In the genomic region with DNA sequence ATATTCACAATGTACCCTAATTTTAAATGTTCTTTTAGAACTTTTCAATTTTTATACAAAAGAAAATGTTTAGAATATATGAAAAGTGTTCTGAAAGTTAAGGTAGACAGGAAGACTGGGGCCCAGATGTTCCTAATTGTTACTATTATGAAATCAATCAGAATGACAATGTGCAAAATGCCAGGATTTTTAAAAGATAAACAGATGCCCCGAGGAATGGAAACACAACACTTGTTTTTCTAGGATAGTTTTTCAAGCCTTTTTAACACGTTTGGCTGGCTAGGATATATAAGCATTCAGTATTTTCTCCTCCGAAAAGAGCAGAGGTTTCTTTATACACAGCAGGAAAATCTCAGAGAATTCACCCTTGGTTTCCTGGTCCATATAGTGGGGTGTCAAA, we compare ENCODE assay signal across 16 cellular contexts.
"Had no signal": no experiment of that assay in that cellular context is flagged by ENCODE, and none has a peak within 500 bp of the region (broad histone marks: within the 10 kb centered on the region; RNA-seq: fewer than 3 reads in every experiment).

No MANE protein-coding gene starts in this region.

- H3K27ac ChIP-seq: heart left ventricle, right atrium auricular region, skin epidermis, tibial artery, VCaP had no signal

- H3K27ac Mint-ChIP-seq: activated CD4-positive, alpha-beta T cell treated with anti-CD3 and anti-CD28 coated beads, Interleukin-2, amount 10 ng/mL, durations not matched to agents 7 days and 5 days; activated T-helper 2 cell treated with anti-CD3 and anti-CD28 coated beads, Interferon-gamma antibody, Interleukin-2, Interleukin-4, amounts not matched to agents 10 μg/mL and 5 μg/mL and 100 μg/mL, durations not matched to agents 14 hours and 24 hours and 36 hours; dendritic cell treated with granulocyte-macrophage colony-stimulating factor and Interleukin-4, amounts not matched to agents 40 ng/mL and 50 ng/mL, for 4 days had no signal

- H3K27me3 ChIP-seq: heart left ventricle, right atrium auricular region, tibial artery had no signal

- H3K4me3 Mint-ChIP-seq: activated CD4-positive, alpha-beta T cell treated with anti-CD3 and anti-CD28 coated beads, Interleukin-2, amount 10 ng/mL, durations not matched to agents 7 days and 5 days; dendritic cell treated with granulocyte-macrophage colony-stimulating factor and Interleukin-4, amounts not matched to agents 40 ng/mL and 50 ng/mL, for 4 days; stimulated activated effector memory CD8-positive, alpha-beta T cell treated with anti-CD3 and anti-CD28 coated beads, Interleukin-12 subunit alpha, Interleukin-12 subunit beta, amount 100 ng/mL, for 72 hours had no signal

- DNase-seq: activated CD4-positive, alpha-beta T cell treated with anti-CD3 and anti-CD28 coated beads, Interleukin-2, amount 10 ng/mL, durations not matched to agents 7 days and 5 days; activated CD8-positive, alpha-beta memory T cell treated with anti-CD3 and anti-CD28 coated beads for 24 hours; activated naive CD4-positive, alpha-beta T cell treated with anti-CD3 and anti-CD28 coated beads, Interleukin-2, amount 50 U/mL, for 16 hours; activated T-cell treated with anti-CD3 and anti-CD28 coated beads for 4 hours; foreskin melanocyte; heart left ventricle; kidney glomerular epithelial cell; posterior cingulate gyrus; T-helper 9 cell; tibial artery had no signal

- H3K9me3 ChIP-seq: heart left ventricle, right atrium auricular region, tibial artery had no signal

- H3K4me3 ChIP-seq: heart left ventricle, right atrium auricular region, skin epidermis, tibial artery had no signal

- H3K9me3 Mint-ChIP-seq: activated CD4-positive, alpha-beta T cell treated with anti-CD3 and anti-CD28 coated beads, Interleukin-2, amount 10 ng/mL, durations not matched to agents 7 days and 5 days; activated T-helper 2 cell treated with anti-CD3 and anti-CD28 coated beads, Interferon-gamma antibody, Interleukin-2, Interleukin-4, amounts not matched to agents 10 μg/mL and 5 μg/mL and 100 μg/mL, durations not matched to agents 14 hours and 24 hours and 36 hours; dendritic cell treated with granulocyte-macrophage colony-stimulating factor and Interleukin-4, amounts not matched to agents 40 ng/mL and 50 ng/mL, for 4 days; stimulated activated effector memory CD8-positive, alpha-beta T cell treated with anti-CD3 and anti-CD28 coated beads, Interleukin-12 subunit alpha, Interleukin-12 subunit beta, amount 100 ng/mL, for 72 hours had no signal

- H3K4me1 ChIP-seq: heart left ventricle, right atrium auricular region, tibial artery had no signal

- H3K27me3 Mint-ChIP-seq: activated CD4-positive, alpha-beta T cell treated with anti-CD3 and anti-CD28 coated beads, Interleukin-2, amount 10 ng/mL, durations not matched to agents 7 days and 5 days; dendritic cell treated with granulocyte-macrophage colony-stimulating factor and Interleukin-4, amounts not matched to agents 40 ng/mL and 50 ng/mL, for 4 days had no signal

- ATAC-seq: heart left ventricle; stimulated activated effector memory CD8-positive, alpha-beta T cell treated with anti-CD3 and anti-CD28 coated beads, Interleukin-12 subunit alpha, Interleukin-12 subunit beta, amount 100 ng/mL, for 72 hours had no signal
